Comparison of ENCODE assay signal across 1 cellular context in the genomic region with DNA sequence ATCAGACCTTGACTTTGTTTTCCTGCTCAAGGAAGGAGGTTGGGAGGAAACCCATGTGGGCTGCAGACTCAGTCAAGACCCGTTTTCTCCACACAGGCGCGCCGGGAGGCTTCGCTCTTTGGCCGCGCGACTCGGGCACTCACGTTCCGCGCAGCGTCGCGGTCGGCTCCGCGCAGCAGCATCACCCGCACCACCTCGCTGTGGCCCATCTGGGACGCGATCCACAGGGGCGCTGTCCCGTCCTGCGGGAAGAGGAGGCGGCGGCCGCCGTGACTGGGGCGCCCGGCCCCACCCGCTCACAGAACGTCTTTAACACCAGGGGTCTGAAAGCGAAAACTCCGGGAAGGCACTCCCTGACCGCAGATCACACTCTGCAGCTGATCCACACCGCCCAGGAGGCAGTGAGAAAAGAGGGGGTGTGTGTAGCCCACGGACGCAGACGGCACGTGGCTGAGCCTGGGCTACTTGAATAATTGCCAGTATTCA.
TF ChIP-seq lines count a peak whose summit lies in the region.

No MANE protein-coding gene starts in this region.

TF ChIP-seq in liver, 16 proteins besides CTCF, POLR2A, EP300 and RAD21 (continued from another document):
- TF ChIP-seq HNF4A (conservative IDR thresholded peaks at IDR 0.05), result no peak
- TF ChIP-seq NR2F2 (IDR thresholded peaks at IDR 0.05), result no peak
